In the genomic region with DNA sequence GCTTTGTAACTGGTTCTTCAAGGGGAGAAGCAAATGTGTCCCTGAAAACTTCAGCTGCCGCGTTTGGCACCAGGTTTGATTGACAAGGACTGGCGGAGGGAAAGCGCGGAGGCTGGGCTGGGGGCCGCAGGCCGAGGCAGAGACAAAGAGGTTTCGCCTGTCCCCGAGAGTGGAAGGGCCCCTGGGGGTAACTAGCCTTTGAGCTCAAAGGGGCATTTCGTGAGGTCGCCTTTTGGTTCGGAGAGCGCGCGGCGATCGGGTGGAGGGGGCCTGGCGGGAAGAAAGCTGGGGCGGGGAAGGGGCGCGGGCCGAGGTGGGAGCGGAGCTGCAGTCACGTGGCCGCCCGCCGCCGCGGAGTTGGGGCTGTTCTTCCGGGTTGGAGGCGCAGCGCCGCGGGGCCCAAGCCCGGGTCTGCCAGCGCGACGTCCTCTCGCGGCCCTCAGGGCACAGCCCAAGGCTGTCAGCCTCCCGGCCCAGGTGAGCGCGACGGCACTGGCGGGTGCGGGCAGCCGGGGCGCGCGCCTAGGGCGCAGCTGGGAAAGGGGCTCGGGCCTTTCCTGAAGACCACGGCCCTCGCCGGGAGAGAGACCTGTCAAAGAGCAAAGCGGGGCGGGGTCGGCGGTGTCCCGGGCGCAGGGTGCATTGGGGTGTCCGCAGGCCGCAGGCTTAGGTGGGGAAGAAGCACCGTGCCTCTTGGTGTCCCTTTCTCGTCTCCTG, we compare ENCODE assay signal across 8 cellular contexts. TPM values are rescaled to one million over a fixed set of nuclear protein-coding genes. Genes with fewer than 3 reads are reported as not detected.
DNase-seq lines count a peak whose midpoint lies in the region; ATAC-seq, FAIRE-seq and TF ChIP-seq lines count a peak whose summit lies in the region.

TSS of gene NNT (plus strand) at position 363 of the 717 bp plus-strand sequence. CDS start 6,016 bp downstream, outside the sequence.

- DNase-seq in GM12892 (ENCODE audit: insufficient read length) (peak; percentile 62), NCI-H128 (lab: John Stamatoyannopoulos, UW; ENCODE audit: unreplicated experiment) (peak; percentile 59), T-helper 22 cell (ENCODE audit: low read depth) (peak; percentile 74), astrocyte of the cerebellum (ENCODE audit: low read depth) (no peak), hypothalamus (lab: John Stamatoyannopoulos, UW) (peak; percentile 23 to 86 (median 64)), sciatic nerve (ENCODE audit: low spot score) (peak; percentile 87), HPDE6-E6E7 (ENCODE audit: extremely low spot score) (no peak)

- ATAC-seq in HG02642 (IDR thresholded peaks at IDR 0.05; ENCODE audit: poor library complexity, unreplicated experiment) (peak; percentile 84), sciatic nerve (peak; percentile 93)

- H3K4me3 ChIP-seq in astrocyte of the cerebellum (ENCODE audit: low read depth, low read length): peak within 1 kb of the TSS; percentile 59

- FAIRE-seq in GM12892 (lab: Jason Lieb, UNC): peak; percentile 93

- TF ChIP-seq POLR2A in GM12892 (IDR thresholded peaks at IDR 0.05; ENCODE audit: low read depth, low read length): peak; percentile 86; the same call in 1 of the 2 replicates

- intact Hi-C loops in sciatic nerve (cut with DNase I): no loop called here

- in situ Hi-C loops in astrocyte of the cerebellum (cut with HindIII; ENCODE audit: low sequenced_read_pairs): no loop called here

- TF ChIP-seq CTCF in astrocyte of the cerebellum (IDR thresholded peaks at IDR 0.05; ENCODE audit: low read depth, low read length, missing control alignments): no peak

RNA-seq across cellular contexts. Expression of gene NNT, which starts in this region (rescaled TPM):
- 36.0 TPM for polyA plus RNA-seq in GM12892 (2012; ENCODE audit: missing spikeins)
- total RNA-seq in sciatic nerve: 38.1 TPM

Comparison
In these comparisons a context has a peak if more than half of its experiments do, and no peak if none do; other contexts are left out.
1. DNase-seq: peak in GM12892 (single experiment), NCI-H128 (single experiment), T-helper 22 cell (single experiment), hypothalamus (51 of 51) and sciatic nerve (single experiment); none in astrocyte of the cerebellum (single experiment) and HPDE6-E6E7 (single experiment).